In genomic region chr21:16838330-16838729, GRCh38 we compare ENCODE assay signal across 1 cellular context.
TF ChIP-seq lines count a peak whose summit lies in the region.

No MANE protein-coding gene starts in this region.

TF ChIP-seq in WTC11, 78 proteins besides CTCF, POLR2A, EP300 and RAD21 (continued from another document):
- TF ChIP-seq, protein P1, sequence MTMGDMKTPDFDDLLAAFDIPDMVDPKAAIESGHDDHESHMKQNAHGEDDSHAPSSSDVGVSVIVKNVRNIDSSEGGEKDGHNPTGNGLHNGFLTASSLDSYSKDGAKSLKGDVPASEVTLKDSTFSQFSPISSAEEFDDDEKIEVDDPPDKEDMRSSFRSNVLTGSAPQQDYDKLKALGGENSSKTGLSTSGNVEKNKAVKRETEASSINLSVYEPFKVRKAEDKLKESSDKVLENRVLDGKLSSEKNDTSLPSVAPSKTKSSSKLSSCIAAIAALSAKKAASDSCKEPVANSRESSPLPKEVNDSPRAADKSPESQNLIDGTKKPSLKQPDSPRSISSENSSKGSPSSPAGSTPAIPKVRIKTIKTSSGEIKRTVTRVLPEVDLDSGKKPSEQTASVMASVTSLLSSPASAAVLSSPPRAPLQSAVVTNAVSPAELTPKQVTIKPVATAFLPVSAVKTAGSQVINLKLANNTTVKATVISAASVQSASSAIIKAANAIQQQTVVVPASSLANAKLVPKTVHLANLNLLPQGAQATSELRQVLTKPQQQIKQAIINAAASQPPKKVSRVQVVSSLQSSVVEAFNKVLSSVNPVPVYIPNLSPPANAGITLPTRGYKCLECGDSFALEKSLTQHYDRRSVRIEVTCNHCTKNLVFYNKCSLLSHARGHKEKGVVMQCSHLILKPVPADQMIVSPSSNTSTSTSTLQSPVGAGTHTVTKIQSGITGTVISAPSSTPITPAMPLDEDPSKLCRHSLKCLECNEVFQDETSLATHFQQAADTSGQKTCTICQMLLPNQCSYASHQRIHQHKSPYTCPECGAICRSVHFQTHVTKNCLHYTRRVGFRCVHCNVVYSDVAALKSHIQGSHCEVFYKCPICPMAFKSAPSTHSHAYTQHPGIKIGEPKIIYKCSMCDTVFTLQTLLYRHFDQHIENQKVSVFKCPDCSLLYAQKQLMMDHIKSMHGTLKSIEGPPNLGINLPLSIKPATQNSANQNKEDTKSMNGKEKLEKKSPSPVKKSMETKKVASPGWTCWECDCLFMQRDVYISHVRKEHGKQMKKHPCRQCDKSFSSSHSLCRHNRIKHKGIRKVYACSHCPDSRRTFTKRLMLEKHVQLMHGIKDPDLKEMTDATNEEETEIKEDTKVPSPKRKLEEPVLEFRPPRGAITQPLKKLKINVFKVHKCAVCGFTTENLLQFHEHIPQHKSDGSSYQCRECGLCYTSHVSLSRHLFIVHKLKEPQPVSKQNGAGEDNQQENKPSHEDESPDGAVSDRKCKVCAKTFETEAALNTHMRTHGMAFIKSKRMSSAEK (CRISPR knock-in tag; IDR thresholded peaks at IDR 0.05; ENCODE audit: borderline replicate concordance) = no peak
- no peak for TF ChIP-seq SMAD3 (CRISPR knock-in tag; IDR thresholded peaks at IDR 0.05; ENCODE audit: borderline replicate concordance)
- TF ChIP-seq, protein P2, sequence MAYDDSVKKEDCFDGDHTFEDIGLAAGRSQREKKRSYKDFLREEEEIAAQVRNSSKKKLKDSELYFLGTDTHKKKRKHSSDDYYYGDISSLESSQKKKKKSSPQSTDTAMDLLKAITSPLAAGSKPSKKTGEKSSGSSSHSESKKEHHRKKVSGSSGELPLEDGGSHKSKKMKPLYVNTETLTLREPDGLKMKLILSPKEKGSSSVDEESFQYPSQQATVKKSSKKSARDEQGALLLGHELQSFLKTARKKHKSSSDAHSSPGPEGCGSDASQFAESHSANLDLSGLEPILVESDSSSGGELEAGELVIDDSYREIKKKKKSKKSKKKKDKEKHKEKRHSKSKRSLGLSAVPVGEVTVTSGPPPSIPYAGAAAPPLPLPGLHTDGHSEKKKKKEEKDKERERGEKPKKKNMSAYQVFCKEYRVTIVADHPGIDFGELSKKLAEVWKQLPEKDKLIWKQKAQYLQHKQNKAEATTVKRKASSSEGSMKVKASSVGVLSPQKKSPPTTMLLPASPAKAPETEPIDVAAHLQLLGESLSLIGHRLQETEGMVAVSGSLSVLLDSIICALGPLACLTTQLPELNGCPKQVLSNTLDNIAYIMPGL (CRISPR knock-in tag; IDR thresholded peaks at IDR 0.05) = no peak
- TF ChIP-seq ETV6 (CRISPR knock-in tag; IDR thresholded peaks at IDR 0.05) = no peak
- no peak for TF ChIP-seq MYBL2 (CRISPR knock-in tag; IDR thresholded peaks at IDR 0.05)
- TF ChIP-seq ELF4 (CRISPR knock-in tag; IDR thresholded peaks at IDR 0.05; ENCODE audit: low read depth) = no peak
- no peak for TF ChIP-seq FOXP1 (CRISPR knock-in tag; IDR thresholded peaks at IDR 0.05; ENCODE audit: borderline replicate concordance)
- TF ChIP-seq, protein P3, sequence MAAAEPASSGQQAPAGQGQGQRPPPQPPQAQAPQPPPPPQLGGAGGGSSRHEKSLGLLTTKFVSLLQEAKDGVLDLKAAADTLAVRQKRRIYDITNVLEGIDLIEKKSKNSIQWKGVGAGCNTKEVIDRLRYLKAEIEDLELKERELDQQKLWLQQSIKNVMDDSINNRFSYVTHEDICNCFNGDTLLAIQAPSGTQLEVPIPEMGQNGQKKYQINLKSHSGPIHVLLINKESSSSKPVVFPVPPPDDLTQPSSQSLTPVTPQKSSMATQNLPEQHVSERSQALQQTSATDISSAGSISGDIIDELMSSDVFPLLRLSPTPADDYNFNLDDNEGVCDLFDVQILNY (CRISPR knock-in tag; IDR thresholded peaks at IDR 0.05) = no peak
- TF ChIP-seq TCF7 (CRISPR knock-in tag; IDR thresholded peaks at IDR 0.05; ENCODE audit: low read depth) = no peak
- TF ChIP-seq ZNF232 (CRISPR knock-in tag; IDR thresholded peaks at IDR 0.05) = no peak
- no peak for TF ChIP-seq KAT7 (CRISPR knock-in tag; IDR thresholded peaks at IDR 0.05; ENCODE audit: borderline replicate concordance)
- no peak for TF ChIP-seq JUN (CRISPR knock-in tag; IDR thresholded peaks at IDR 0.05)
- no peak for TF ChIP-seq ZNF219 (CRISPR knock-in tag; IDR thresholded peaks at IDR 0.05; ENCODE audit: borderline replicate concordance)
- TF ChIP-seq TEAD4 (CRISPR knock-in tag; IDR thresholded peaks at IDR 0.05) = no peak
